In genomic region chr1:150464422-150464826, GRCh38 we compare ENCODE assay signal across 8 cellular contexts. TPM values are rescaled to one million over a fixed set of nuclear protein-coding genes. Genes with fewer than 3 reads are reported as not detected.
DNase-seq lines count a peak whose midpoint lies in the region; ATAC-seq and TF ChIP-seq lines count a peak whose summit lies in the region.

No MANE protein-coding gene starts in this region.

- no peaks in the 10 kb centered on the region for H3K9me2 ChIP-seq in MM.1S (replicated peaks; ENCODE audit: insufficient read depth, low read length)

- ATAC-seq in DND-41 (ENCODE audit: insufficient read depth, low read depth) (peak; percentile 75), GM18498 (IDR thresholded peaks at IDR 0.05; ENCODE audit: unreplicated experiment) (no peak)

- peak; percentile 67 for DNase-seq in DND-41
- peak; percentile 84 for DNase-seq in MM.1S
- DNase-seq in SK-N-DZ (ENCODE audit: low spot score), result peak; percentile 72
- DNase-seq in activated naive CD4-positive, alpha-beta T cell (lab: John Stamatoyannopoulos, UW), result peak; percentile 15 to 40 (median 32)
- DNase-seq in head of caudate nucleus, result peak in 39 of 42 donors; percentile 11 to 84 (median 51)
- peak; percentile 58 for DNase-seq in renal cortical epithelial cell (ENCODE audit: low read depth)
- no peak for DNase-seq in putamen (ENCODE audit: low spot score)

- H3K9ac ChIP-seq in DND-41 (ENCODE audit: low read depth, low read length), result no peak overlapping the region
- H3K9ac ChIP-seq in MM.1S (ENCODE audit: low read length), result no peak overlapping the region

- H4K20me1 ChIP-seq in DND-41 (ENCODE audit: insufficient read depth, low read length), result no peaks in the 10 kb centered on the region; the same call in 1 of the 2 replicates
- H4K20me1 ChIP-seq in MM.1S (ENCODE audit: insufficient read depth, low read length), result no peaks in the 10 kb centered on the region

- H3K27ac ChIP-seq in DND-41 (ENCODE audit: low read length), result no peak overlapping the region
- H3K27ac ChIP-seq in MM.1S (ENCODE audit: low read length), result no peak overlapping the region

- H3K27me3 ChIP-seq in DND-41 (ENCODE audit: insufficient read depth, low read length, poor library complexity), result no peaks in the 10 kb centered on the region
- H3K27me3 ChIP-seq in MM.1S (replicated peaks; ENCODE audit: insufficient read depth, low read length), result no peaks in the 10 kb centered on the region

- peak; percentile 82 for TF ChIP-seq CTCF in DND-41 (IDR thresholded peaks at IDR 0.05; ENCODE audit: borderline replicate concordance, extremely low read depth, low read length, poor library complexity, severe bottlenecking)
- TF ChIP-seq CTCF in MM.1S (IDR thresholded peaks at IDR 0.05; ENCODE audit: low read length), result peak; percentile 89

- H3K79me2 ChIP-seq in DND-41 (ENCODE audit: insufficient read depth, low read length) (no peaks in the 10 kb centered on the region), MM.1S (ENCODE audit: low read length) (no peaks in the 10 kb centered on the region)

- H3K9me3 ChIP-seq in DND-41 (ENCODE audit: insufficient read depth, low read length, severe bottlenecking) (no peaks in the 10 kb centered on the region), MM.1S (replicated peaks; ENCODE audit: insufficient read depth, low read length) (no peaks in the 10 kb centered on the region)

- H3K36me3 ChIP-seq in DND-41 (ENCODE audit: insufficient read depth, low read length) (peaks cover 67% of the 10 kb centered on the region), MM.1S (replicated peaks; ENCODE audit: insufficient read depth, low read length) (no peaks in the 10 kb centered on the region)

- peaks cover 8% of the 10 kb centered on the region; the same call in 1 of the 2 replicates for H3F3A ChIP-seq in MM.1S (ENCODE audit: insufficient read depth, low read length)

- H3K4me3 ChIP-seq in DND-41 (ENCODE audit: low read depth in 1 of 2, low read length in 2 of 2) (no peak overlapping the region), MM.1S (ENCODE audit: low read length) (no peak overlapping the region)

- intact Hi-C loops in head of caudate nucleus (cut with DNase I), result no loop called here

- H3K4me1 ChIP-seq in DND-41 (ENCODE audit: insufficient read depth, low read length), result no peaks in the 10 kb centered on the region
- H3K4me1 ChIP-seq in MM.1S (ENCODE audit: low read length), result no peaks in the 10 kb centered on the region

- H2AFZ ChIP-seq in DND-41 (ENCODE audit: low read depth, low read length) (no peak overlapping the region), MM.1S (ENCODE audit: low read length) (no peak overlapping the region)

- no peak overlapping the region for H3K4me2 ChIP-seq in DND-41 (ENCODE audit: insufficient read depth, low read length)
- no peak overlapping the region for H3K4me2 ChIP-seq in MM.1S (ENCODE audit: low read depth, low read length)

RNA-seq across cellular contexts. Expression of gene TARS2, which starts 22.8 kb away (rescaled TPM):
- polyA plus RNA-seq in SK-N-DZ (2014; cell fraction: cytosol; rRNA removed), result 42.0 and 57.9 TPM in 2 replicates
- polyA plus RNA-seq in SK-N-DZ (2014; cell fraction: nucleus; rRNA removed), result 30.7 and 38.4 TPM in 2 replicates
- 16.0 and 20.5 TPM in 2 replicates for total RNA-seq in renal cortical epithelial cell

RNA-seq across cellular contexts. Expression of gene ECM1, which starts 43.5 kb away (rescaled TPM):
- polyA plus RNA-seq in SK-N-DZ (2014; cell fraction: cytosol; rRNA removed), result 1.2 and 1.3 TPM in 2 replicates
- polyA plus RNA-seq in SK-N-DZ (2014; cell fraction: nucleus; rRNA removed), result 8.0 and 10.6 TPM in 2 replicates
- total RNA-seq in renal cortical epithelial cell, result 0.35 and 0.60 TPM in 2 replicates

RNA-seq across cellular contexts. Expression of gene FALEC, which starts 51.1 kb away (rescaled TPM):
- polyA plus RNA-seq in SK-N-DZ (2014; cell fraction: cytosol; rRNA removed), result 0.58 and 0.60 TPM in 2 replicates
- polyA plus RNA-seq in SK-N-DZ (2014; cell fraction: nucleus; rRNA removed), result not detected in 2 replicates
- not detected in 2 replicates for total RNA-seq in renal cortical epithelial cell
